In the genomic region with DNA sequence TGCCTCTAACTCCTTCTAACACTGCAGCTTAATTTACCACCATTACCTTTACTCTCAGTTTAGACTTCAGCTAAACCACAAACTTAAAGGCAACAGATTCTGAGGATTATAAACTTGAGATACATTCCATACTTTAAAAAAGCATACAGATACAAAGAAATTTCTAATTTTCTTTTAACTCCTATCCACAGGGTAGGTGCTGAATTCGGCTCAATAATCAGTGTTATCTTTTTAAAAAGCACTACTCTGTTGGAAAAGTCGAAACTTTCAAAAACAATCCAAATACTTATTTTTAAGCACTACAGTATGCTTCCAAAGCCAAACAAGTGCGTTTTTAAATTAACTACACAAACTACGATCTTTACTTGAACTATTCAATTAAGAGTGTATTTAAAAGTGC, we compare ENCODE assay signal across 8 cellular contexts. TPM values are rescaled to one million over a fixed set of nuclear protein-coding genes. Genes with fewer than 3 reads are reported as not detected.
DNase-seq lines count a peak whose midpoint lies in the region; ATAC-seq and TF ChIP-seq lines count a peak whose summit lies in the region.

No MANE protein-coding gene starts in this region.

- H3K9me3 Mint-ChIP-seq in chondrocyte (ENCODE audit: low read depth) (no peaks in the 10 kb centered on the region), naive B cell (no peaks in the 10 kb centered on the region)

- ATAC-seq in naive B cell (ENCODE audit: low read depth in 2 of 2): no peak

- H3K36me3 Mint-ChIP-seq in chondrocyte (ENCODE audit: low read depth) (peaks cover 9% of the 10 kb centered on the region), naive B cell (peaks cover 0 to 8% of the 10 kb centered on the region in 2 donors)

- no peak for TF ChIP-seq EP300 in Ishikawa (IDR thresholded peaks at IDR 0.05; ENCODE audit: borderline replicate concordance)

- H3K4me3 Mint-ChIP-seq in chondrocyte (ENCODE audit: unreplicated experiment) (peak overlapping the region; percentile 95), naive B cell (peak overlapping the region; percentile 87 to 98 (median 92))

- DNase-seq in AG04449 (ENCODE audit: low read depth, low spot score) (no peak), chondrocyte (ENCODE audit: low spot score) (no peak), naive B cell (no peak), HCEC 1CT (no peak), GDM1 (lab: John Stamatoyannopoulos, UW) (no peak), 8988T (no peak), NAMALWA (ENCODE audit: low spot score) (no peak)

- no peak for TF ChIP-seq RAD21 in Ishikawa (IDR thresholded peaks at IDR 0.05; ENCODE audit: low read depth)

- CTCF ChIA-PET in AG04449 (lab: Yijun Ruan, JAX): interaction anchor here (0.6 to 8.2 kb wide), 8 partner anchors 8 to 307 kb away, joined by 3 to 171 read pairs (median 4); no protein-coding TSS in a partner anchor

- peak overlapping the region; percentile 80 for H3K4me3 ChIP-seq in AG04449 (ENCODE audit: low read depth, low read length)

- no peaks in the 10 kb centered on the region for H3K27me3 Mint-ChIP-seq in chondrocyte (ENCODE audit: low read depth)
- H3K27me3 Mint-ChIP-seq in naive B cell: no peaks in the 10 kb centered on the region

- POLR2A ChIA-PET in AG04449 (lab: Yijun Ruan, JAX): interaction anchor here (0.7 kb wide), 1 partner anchor 609 kb away, joined by 3 read pairs; no protein-coding TSS in a partner anchor

- TF ChIP-seq CTCF in AG04449 (IDR thresholded peaks at IDR 0.05; ENCODE audit: insufficient read depth, low read length, missing control alignments) (no peak), chondrocyte (IDR thresholded peaks at IDR 0.05) (no peak)

- H3K27ac Mint-ChIP-seq in chondrocyte (ENCODE audit: unreplicated experiment) (peak overlapping the region; percentile 95), naive B cell (peak overlapping the region; percentile 50 to 98 (median 94))

- peaks cover 44% of the 10 kb centered on the region for H3K4me1 Mint-ChIP-seq in chondrocyte (ENCODE audit: low read depth)
- H3K4me1 Mint-ChIP-seq in naive B cell: peaks cover 20 to 50% (median 35%) of the 10 kb centered on the region in 3 donors

TF ChIP-seq in Ishikawa, 13 proteins besides CTCF, POLR2A, EP300 and RAD21:
- TF ChIP-seq, protein P1, sequence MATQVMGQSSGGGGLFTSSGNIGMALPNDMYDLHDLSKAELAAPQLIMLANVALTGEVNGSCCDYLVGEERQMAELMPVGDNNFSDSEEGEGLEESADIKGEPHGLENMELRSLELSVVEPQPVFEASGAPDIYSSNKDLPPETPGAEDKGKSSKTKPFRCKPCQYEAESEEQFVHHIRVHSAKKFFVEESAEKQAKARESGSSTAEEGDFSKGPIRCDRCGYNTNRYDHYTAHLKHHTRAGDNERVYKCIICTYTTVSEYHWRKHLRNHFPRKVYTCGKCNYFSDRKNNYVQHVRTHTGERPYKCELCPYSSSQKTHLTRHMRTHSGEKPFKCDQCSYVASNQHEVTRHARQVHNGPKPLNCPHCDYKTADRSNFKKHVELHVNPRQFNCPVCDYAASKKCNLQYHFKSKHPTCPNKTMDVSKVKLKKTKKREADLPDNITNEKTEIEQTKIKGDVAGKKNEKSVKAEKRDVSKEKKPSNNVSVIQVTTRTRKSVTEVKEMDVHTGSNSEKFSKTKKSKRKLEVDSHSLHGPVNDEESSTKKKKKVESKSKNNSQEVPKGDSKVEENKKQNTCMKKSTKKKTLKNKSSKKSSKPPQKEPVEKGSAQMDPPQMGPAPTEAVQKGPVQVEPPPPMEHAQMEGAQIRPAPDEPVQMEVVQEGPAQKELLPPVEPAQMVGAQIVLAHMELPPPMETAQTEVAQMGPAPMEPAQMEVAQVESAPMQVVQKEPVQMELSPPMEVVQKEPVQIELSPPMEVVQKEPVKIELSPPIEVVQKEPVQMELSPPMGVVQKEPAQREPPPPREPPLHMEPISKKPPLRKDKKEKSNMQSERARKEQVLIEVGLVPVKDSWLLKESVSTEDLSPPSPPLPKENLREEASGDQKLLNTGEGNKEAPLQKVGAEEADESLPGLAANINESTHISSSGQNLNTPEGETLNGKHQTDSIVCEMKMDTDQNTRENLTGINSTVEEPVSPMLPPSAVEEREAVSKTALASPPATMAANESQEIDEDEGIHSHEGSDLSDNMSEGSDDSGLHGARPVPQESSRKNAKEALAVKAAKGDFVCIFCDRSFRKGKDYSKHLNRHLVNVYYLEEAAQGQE (IDR thresholded peaks at IDR 0.05; ENCODE audit: low read depth): peak; percentile 18; the same call in 1 of the 2 replicates
- no peak for TF ChIP-seq EGR1 (IDR thresholded peaks at IDR 0.05)
- no peak for TF ChIP-seq YY1 (IDR thresholded peaks at IDR 0.05; ENCODE audit: low read depth)
TF ChIP-seq in Ishikawa: peak in this region for 1.

RNA-seq across cellular contexts. Expression of a gene that starts 1.0 kb away (rescaled TPM):
- total RNA-seq in chondrocyte: 24.9 to 27.5 TPM (median 26.2 TPM) in 3 replicates
- polyA plus RNA-seq in naive B cell (ENCODE audit: low read depth in 6 of 6): 10 to 100 TPM; 11.9 to 20.8 (median 15.9) TPM
